28 cellular contexts compared by ENCODE assay signal in the genomic region with DNA sequence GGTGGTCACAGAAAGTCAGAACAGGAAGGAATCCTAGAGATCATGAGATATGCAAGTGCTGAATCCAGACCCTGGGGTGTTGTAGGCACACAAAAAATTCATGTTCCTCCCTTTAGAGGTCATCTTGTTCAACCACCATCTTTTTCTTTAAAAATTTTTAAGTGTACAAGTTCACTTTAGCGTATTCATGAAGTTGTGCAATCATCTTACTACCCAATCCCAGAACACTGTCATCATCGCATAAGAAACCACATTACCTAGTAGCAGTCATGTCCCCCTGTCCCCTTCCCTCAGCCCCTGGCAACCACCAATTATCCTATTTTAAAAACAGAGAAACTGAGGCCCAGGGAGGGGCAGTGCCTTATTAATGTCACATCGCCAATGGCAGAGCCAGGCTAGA. TPM values are rescaled to one million over a fixed set of nuclear protein-coding genes. Genes with fewer than 3 reads are reported as not detected.
"Had no signal": no experiment of that assay in that cellular context is flagged by ENCODE, and none has a peak within 500 bp of the region (broad histone marks: within the 10 kb centered on the region; RNA-seq: fewer than 3 reads in every experiment).

No MANE protein-coding gene starts in this region.

- H3K27me3 ChIP-seq: ascending aorta, body of pancreas, SJSA1 had no signal

- H3K36me3 Mint-ChIP-seq: activated CD4-positive, alpha-beta memory T cell treated with anti-CD3 and anti-CD28 coated beads for 36 hours; activated naive CD4-positive, alpha-beta T cell treated with anti-CD3 and anti-CD28 coated beads, Interleukin-2, amount 50 U/mL, for 72 hours had no signal

- H3K4me3 ChIP-seq: ascending aorta, body of pancreas, SJSA1 had no signal

- H3K9me3 ChIP-seq: ascending aorta, body of pancreas, SJSA1 had no signal

- FAIRE-seq: bronchial epithelial cell, TTC549 had no signal

- DNase-seq: activated B cell treated with CpG ODN at 0.5 μM for 24 hours; activated CD4-positive, alpha-beta memory T cell treated with anti-CD3 and anti-CD28 coated beads for 36 hours; activated CD4-positive, alpha-beta T cell treated with anti-CD3 and anti-CD28 coated beads for 1 hour; activated CD4-positive, alpha-beta T cell treated with anti-CD3 and anti-CD28 coated beads, Interleukin-2, amount 10 ng/mL, durations not matched to agents 24 days and 14 days; activated CD8-positive, alpha-beta memory T cell treated with anti-CD3 and anti-CD28 coated beads for 24 hours; activated effector memory CD4-positive, alpha-beta T cell treated with anti-CD3 and anti-CD28 coated beads, Interleukin-2, amount 50 U/mL, for 16 hours; activated naive CD4-positive, alpha-beta T cell treated with Interleukin-2 at 50 U/mL for 16 hours; activated naive CD8-positive, alpha-beta T cell treated with anti-CD3 and anti-CD28 coated beads, Interleukin-2, amount 50 U/mL, for 24 hours; activated T-cell treated with anti-CD3 and anti-CD28 coated beads, Interleukin-2, amount 50 U/mL, for 4 hours; amniotic stem cell; body of pancreas; Kasumi-1; KBM-7; NCI-H1105 treated with DMSO at 0.1 percent for 48 hours; NCI-H1436 treated with DMSO at 0.1 percent for 48 hours; NCI-H187; NCI-H2081; NCI-H446; NCI-H524; OCI-M1; RPMI8226; SW 1271 had no signal

- H3K36me3 ChIP-seq: ascending aorta, SJSA1 had no signal

- H3K4me3 Mint-ChIP-seq: activated B cell treated with CpG ODN at 0.5 μM for 24 hours; activated CD4-positive, alpha-beta memory T cell treated with anti-CD3 and anti-CD28 coated beads for 36 hours; activated CD4-positive, alpha-beta T cell treated with anti-CD3 and anti-CD28 coated beads, Interleukin-2, amount 10 ng/mL, durations not matched to agents 24 days and 14 days; activated naive CD8-positive, alpha-beta T cell treated with anti-CD3 and anti-CD28 coated beads, Interleukin-2, amount 50 U/mL, for 24 hours; activated T-cell treated with anti-CD3 and anti-CD28 coated beads, Interleukin-2, amount 50 U/mL, for 4 hours; central memory CD8-positive, alpha-beta T cell had no signal

- H3K4me1 ChIP-seq: ascending aorta, SJSA1 had no signal

- H3K27ac ChIP-seq: body of pancreas, SJSA1 had no signal

- H3K4me1 Mint-ChIP-seq: activated B cell treated with CpG ODN at 0.5 μM for 24 hours had no signal

- H3K9me3 Mint-ChIP-seq: activated B cell treated with CpG ODN at 0.5 μM for 24 hours; activated CD4-positive, alpha-beta memory T cell treated with anti-CD3 and anti-CD28 coated beads for 36 hours; activated CD4-positive, alpha-beta T cell treated with anti-CD3 and anti-CD28 coated beads, Interleukin-2, amount 10 ng/mL, durations not matched to agents 24 days and 14 days; activated naive CD4-positive, alpha-beta T cell treated with anti-CD3 and anti-CD28 coated beads, Interleukin-2, amount 50 U/mL, for 72 hours; activated naive CD8-positive, alpha-beta T cell treated with anti-CD3 and anti-CD28 coated beads, Interleukin-2, amount 50 U/mL, for 24 hours; activated T-cell treated with anti-CD3 and anti-CD28 coated beads, Interleukin-2, amount 50 U/mL, for 4 hours; central memory CD8-positive, alpha-beta T cell had no signal

- H3K27ac Mint-ChIP-seq: activated B cell treated with CpG ODN at 0.5 μM for 24 hours; activated CD4-positive, alpha-beta memory T cell treated with anti-CD3 and anti-CD28 coated beads for 36 hours; activated CD4-positive, alpha-beta T cell treated with anti-CD3 and anti-CD28 coated beads, Interleukin-2, amount 10 ng/mL, durations not matched to agents 24 days and 14 days; activated naive CD4-positive, alpha-beta T cell treated with anti-CD3 and anti-CD28 coated beads, Interleukin-2, amount 50 U/mL, for 72 hours; activated naive CD8-positive, alpha-beta T cell treated with anti-CD3 and anti-CD28 coated beads, Interleukin-2, amount 50 U/mL, for 24 hours had no signal

- H3K27me3 Mint-ChIP-seq: activated B cell treated with CpG ODN at 0.5 μM for 24 hours; activated CD4-positive, alpha-beta memory T cell treated with anti-CD3 and anti-CD28 coated beads for 36 hours had no signal

RNA-seq across cellular contexts. Expression of gene WNT11, which starts 20.3 kb away (rescaled TPM):
- total RNA-seq: activated CD4-positive, alpha-beta memory T cell treated with anti-CD3 and anti-CD28 coated beads for 36 hours; bronchial epithelial cell; SJSA1 had no signal
